ENCODE assay signal across 17 cellular contexts in genomic region chr12:40344312-40344711, GRCh38.
A peak's percentile ranks its signal among the peaks of the same experiment; 100 is the strongest.
DNase-seq lines count a peak whose midpoint lies in the region; ATAC-seq, FAIRE-seq and TF ChIP-seq lines count a peak whose summit lies in the region.
"Had no signal": no experiment of that assay in that cellular context is flagged by ENCODE, and none has a peak within 500 bp of the region (broad histone marks: within the 10 kb centered on the region; RNA-seq: fewer than 3 reads in every experiment).

No MANE protein-coding gene starts in this region.

- in situ Hi-C loops in GM12878 (cut with MboI): no loop called here

- H2AFZ ChIP-seq in GM12878 (ENCODE audit: control insufficient read depth, low read depth, low read length): no peak overlapping the region
- H2AFZ ChIP-seq: GM23248 had no signal

- H4K8ac ChIP-seq in mesendoderm (ENCODE audit: low read depth, low read length): no peak overlapping the region

- H3K27ac ChIP-seq in GM12878 (ENCODE audit: control insufficient read depth, insufficient read depth) (no peak overlapping the region), mesendoderm (ENCODE audit: low read depth, low read length) (no peak overlapping the region)
- H3K27ac ChIP-seq: GM23248, HL-60 had no signal

- no peak overlapping the region for H3K4ac ChIP-seq in mesendoderm (ENCODE audit: low read depth, low read length)

- TF ChIP-seq POLR2A in GM12878 (IDR thresholded peaks at IDR 0.05; ENCODE audit: low read depth, low read length): no peak

- POLR2A ChIA-PET in GM12878 (lab: Charles Lee): no interaction called here

- H2AK5ac ChIP-seq in mesendoderm (ENCODE audit: low read length): no peak overlapping the region

- H3K36me3 ChIP-seq in GM12878 (ENCODE audit: control insufficient read depth in 2 of 2, insufficient read depth in 2 of 2, low read length in 1 of 2) (no peaks in the 10 kb centered on the region), mesendoderm (ENCODE audit: control insufficient read depth, insufficient read depth, low read length) (no peaks in the 10 kb centered on the region)
- H3K36me3 ChIP-seq: BE2C had no signal

- no peaks in the 10 kb centered on the region for H4K20me1 ChIP-seq in GM12878 (ENCODE audit: control insufficient read depth, insufficient read depth)

- H4K5ac ChIP-seq in mesendoderm (ENCODE audit: low read length): no peak overlapping the region

- TF ChIP-seq CTCF in D721Med (IDR thresholded peaks at IDR 0.05; ENCODE audit: insufficient read depth, missing control alignments): no peak
- no peak for TF ChIP-seq CTCF in GM12878 (IDR thresholded peaks at IDR 0.05 in 2 of 3, conservative IDR thresholded peaks at IDR 0.05 in 1 of 3; ENCODE audit: control insufficient read depth in 2 of 3, extremely low read depth in 1 of 3, insufficient read depth in 1 of 3, low read depth in 3 of 3, low read length in 3 of 3)

- TF ChIP-seq EP300 in GM12878 (IDR thresholded peaks at IDR 0.05; ENCODE audit: borderline replicate concordance in 1 of 2, control insufficient read depth in 1 of 2, low read depth in 2 of 2, low read length in 2 of 2): no peak

- H3K4me3 ChIP-seq in GM12878: no peak overlapping the region
- H3K4me3 ChIP-seq in mesendoderm (ENCODE audit: low read length): no peak overlapping the region
- H3K4me3 ChIP-seq: GM23248 had no signal

- intact Hi-C loops in GM12878 (cut with micrococcal nuclease; ENCODE audit: unreplicated experiment): no loop called here

- H3K79me1 ChIP-seq in mesendoderm (ENCODE audit: low read length): no peaks in the 10 kb centered on the region

- SMC1A ChIA-PET in GM12878 (lab: Charles Lee; ENCODE audit: uncharacterized antibody, unreplicated experiment): interaction anchor here (0.7 to 1.6 kb wide), 3 partner anchors 10 to 277 kb away, joined by 3 to 5 read pairs (median 3); no protein-coding TSS in a partner anchor

- no peaks in the 10 kb centered on the region for H3K9me3 ChIP-seq in GM12878 (replicated peaks; ENCODE audit: control insufficient read depth, insufficient read depth, low read length)
- H3K9me3 ChIP-seq: BE2C, Caco-2 had no signal

- H2BK5ac ChIP-seq in mesendoderm (ENCODE audit: low read length): no peak overlapping the region

- H3K56ac ChIP-seq in mesendoderm (ENCODE audit: low read length): no peak overlapping the region

- no peak for TF ChIP-seq RAD21 in GM12878 (IDR thresholded peaks at IDR 0.05; ENCODE audit: insufficient read depth, low read depth, low read length)

- H3K9ac ChIP-seq in GM12878 (ENCODE audit: control insufficient read depth, insufficient read depth, low read length) (no peak overlapping the region), mesendoderm (ENCODE audit: low read length) (no peak overlapping the region)
- H3K9ac ChIP-seq: GM23248 had no signal

- H3K27me3 ChIP-seq in GM12878 (replicated peaks in 1 of 2; ENCODE audit: control insufficient read depth in 2 of 2, insufficient read depth in 2 of 2, low read length in 1 of 2): no peaks in the 10 kb centered on the region
- H3K27me3 ChIP-seq in mesendoderm (ENCODE audit: insufficient read depth, low read length, poor library complexity): no peaks in the 10 kb centered on the region
- H3K27me3 ChIP-seq: BE2C had no signal

- no TSS peak for BruUV-seq in GM12878 (replicated peaks; lab: Mats Ljungman, UMichigan)

- H2BK15ac ChIP-seq in mesendoderm (replicated peaks; ENCODE audit: low read depth): no peak overlapping the region

- H3K4me1 ChIP-seq in GM12878 (ENCODE audit: control insufficient read depth, insufficient read depth, low read length) (peaks cover 3% of the 10 kb centered on the region; the same call in 1 of the 2 replicates), mesendoderm (ENCODE audit: control insufficient read depth, low read depth, low read length) (no peaks in the 10 kb centered on the region)
- H3K4me1 ChIP-seq: BE2C, Caco-2 had no signal

- no peak for ATAC-seq in GM12878

- H3K18ac ChIP-seq in mesendoderm (ENCODE audit: low read length): no peak overlapping the region

- CTCF ChIA-PET in GM12878 (lab: Yijun Ruan, JAX): interaction anchor here (0.6 to 1.6 kb wide), 2 partner anchors 17 to 32 kb away, joined by 3 read pairs; no protein-coding TSS in a partner anchor

- no peak for DNase-seq in D721Med (ENCODE audit: insufficient read length, low spot score)
- no peak for DNase-seq in GM19239 (ENCODE audit: insufficient read length, low spot score)
- peak; percentile 5 for DNase-seq in NCI-H69 (lab: John Stamatoyannopoulos, UW)
- no peak for DNase-seq in GM12878 (ENCODE audit: low read depth, low spot score)
- DNase-seq in iPS-NIHi7 (ENCODE audit: extremely low spot score): no peak
- no peak for DNase-seq in mesendoderm
- DNase-seq: ACHN; BE2C; C1 segment of cervical spinal cord; Caco-2; CD4-positive, CD25-positive, alpha-beta regulatory T cell; DMS153; DMS79; GF-D8; GM23248; HCEC 1CT had no signal

- RAD21 ChIA-PET in GM12878 (lab: Charles Lee; ENCODE audit: unreplicated experiment): interaction anchor here (1.0 kb wide), 1 partner anchor 30 kb away, joined by 3 read pairs; no protein-coding TSS in a partner anchor

- no peak overlapping the region for H3K23ac ChIP-seq in mesendoderm (ENCODE audit: low read length)

- H3K4me2 ChIP-seq in GM12878 (ENCODE audit: control insufficient read depth, insufficient read depth) (no peak overlapping the region), mesendoderm (ENCODE audit: low read length) (no peak overlapping the region)

- WGBS in GM12878 (ENCODE audit: insufficient coverage, insufficient replicate concordance, low lambda C conversion rate, missing lambda C conversion rate): 0% methylated on average over 1 of the region's 1 CpG
- WGBS in mesendoderm (ENCODE audit: extremely low coverage, insufficient coverage, low lambda C conversion rate): no CpG with 5 or more reads among the region's 1 CpG

- H3K79me2 ChIP-seq in GM12878 (ENCODE audit: control insufficient read depth, insufficient read depth, low read length) (no peaks in the 10 kb centered on the region), mesendoderm (ENCODE audit: control insufficient read depth, insufficient read depth, low read length) (no peaks in the 10 kb centered on the region)

- FAIRE-seq in D721Med (lab: Jason Lieb, UNC) (peak; percentile 6), GM19239 (lab: Jason Lieb, UNC) (peak; percentile 8), GM12878 (lab: Jason Lieb, UNC) (no peak)

- H2BK120ac ChIP-seq in mesendoderm (ENCODE audit: low read depth, low read length): no peak overlapping the region

TF ChIP-seq in GM12878, 131 proteins besides CTCF, POLR2A, EP300 and RAD21:
- TF ChIP-seq RELA (IDR thresholded peaks at IDR 0.05; ENCODE audit: borderline replicate concordance, partially characterized antibody): no peak
- no peak for TF ChIP-seq ZNF217 (IDR thresholded peaks at IDR 0.05)
- TF ChIP-seq ZNF687 (IDR thresholded peaks at IDR 0.05): no peak
- TF ChIP-seq MTA2 (IDR thresholded peaks at IDR 0.05; ENCODE audit: low read depth): peak; percentile 78
